In the genomic region with DNA sequence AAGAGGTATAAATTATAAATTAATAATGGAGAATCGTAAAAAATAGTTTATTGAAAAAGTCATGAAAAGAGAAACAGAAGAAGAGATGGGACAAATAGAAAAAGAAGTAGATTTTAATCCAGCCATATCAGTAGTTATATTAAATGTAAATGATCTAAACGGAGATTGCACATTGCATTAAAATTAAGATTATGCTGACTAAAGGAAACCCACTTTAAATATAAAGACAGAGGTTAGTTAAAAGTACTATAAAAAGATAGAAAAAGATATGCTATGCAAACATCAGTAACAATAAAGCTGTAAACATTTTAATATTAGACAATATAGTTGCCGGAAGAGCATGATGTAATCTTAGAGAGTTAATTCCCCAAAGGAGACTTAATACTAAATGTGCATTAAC, we compare ENCODE assay signal across 21 cellular contexts. TPM values are rescaled to one million over a fixed set of nuclear protein-coding genes. Genes with fewer than 3 reads are reported as not detected.
DNase-seq lines count a peak whose midpoint lies in the region; ATAC-seq, FAIRE-seq and TF ChIP-seq lines count a peak whose summit lies in the region.
"Had no signal": no experiment of that assay in that cellular context is flagged by ENCODE, and none has a peak within 500 bp of the region (broad histone marks: within the 10 kb centered on the region; RNA-seq: fewer than 3 reads in every experiment).

No MANE protein-coding gene starts in this region.

- DNase-seq in A549 (ENCODE audit: low read depth in 1 of 2, low spot score in 1 of 2) (no peak), IMR-90 (no peak), frontal cortex (ENCODE audit: low spot score in 2 of 2) (no peak), CD1c-positive myeloid dendritic cell (ENCODE audit: extremely low spot score) (no peak), Peyer's patch (no peak)
- DNase-seq: 8988T; BE2C; C1 segment of cervical spinal cord; Caco-2; Calu3; CD4-positive, alpha-beta T cell; CD8-positive, alpha-beta T cell; DMS79 treated with DMSO at 0.1 percent for 48 hours; GF-D8 had no signal

- no peak overlapping the region for H2AK9ac ChIP-seq in IMR-90 (replicated peaks; ENCODE audit: low read depth, low read length, poor library complexity)

- H4K5ac ChIP-seq in IMR-90 (ENCODE audit: low read depth, low read length) = no peak overlapping the region

- H4K8ac ChIP-seq in IMR-90 (ENCODE audit: low read depth in 2 of 2, low read length in 2 of 2) = no peak overlapping the region

- no peak for FAIRE-seq in A549 (lab: Jason Lieb, UNC)
- FAIRE-seq in frontal cortex (lab: Jason Lieb, UNC) = peak; percentile 30
- FAIRE-seq: A204.1, D721Med, G401.6, GM12891, GM19239 had no signal

- H4K91ac ChIP-seq in IMR-90 (ENCODE audit: insufficient read depth, low read depth, low read length) = no peak overlapping the region

- H3K79me1 ChIP-seq in IMR-90 (ENCODE audit: low read depth in 1 of 2, low read length in 2 of 2) = no peaks in the 10 kb centered on the region

- no peak for TF ChIP-seq POLR2A in A549 (IDR thresholded peaks at IDR 0.05; ENCODE audit: low read length)
- TF ChIP-seq POLR2A in IMR-90 (IDR thresholded peaks at IDR 0.05; ENCODE audit: low read depth, low read length) = no peak
- TF ChIP-seq POLR2A in Peyer's patch (IDR thresholded peaks at IDR 0.05) = no peak

- H3K9me3 ChIP-seq in A549 = no peaks in the 10 kb centered on the region
- H3K9me3 ChIP-seq in IMR-90 (ENCODE audit: control insufficient read depth, insufficient read depth, low read length) = no peaks in the 10 kb centered on the region
- no peaks in the 10 kb centered on the region for H3K9me3 ChIP-seq in Peyer's patch
- H3K9me3 ChIP-seq: Caco-2 had no signal

- no TSS peak for BruUV-seq in IMR-90 (replicated peaks; lab: Mats Ljungman, UMichigan)

- 27% methylated on average over 3 of the region's 3 CpGs for whole genome bisulfite sequencing in A549 (ENCODE audit: missing lambda C conversion rate)
- WGBS in IMR-90 (ENCODE audit: extremely low coverage in 2 of 2, insufficient read length in 1 of 2), 2 experiments = 100% methylated on average over 1 of the region's 3 CpGs; no CpG with 5 or more reads in 1 of the 2 experiments

- no peak overlapping the region for H3K9ac ChIP-seq in IMR-90 (ENCODE audit: low read depth, low read length)
- H3K9ac ChIP-seq: BLaER1 had no signal

- no peak overlapping the region for H3K4ac ChIP-seq in IMR-90 (ENCODE audit: low read depth, low read length)

- H3K27me3 ChIP-seq in IMR-90 (ENCODE audit: control insufficient read depth, insufficient read depth, low read length) (peaks cover 3% of the 10 kb centered on the region), Peyer's patch (no peaks in the 10 kb centered on the region)
- H3K27me3 ChIP-seq: BLaER1 had no signal

- H2AFZ ChIP-seq in IMR-90 (replicated peaks; ENCODE audit: low read length, poor library complexity) = no peak overlapping the region

- intact Hi-C loops in IMR-90 (cut with micrococcal nuclease) = no loop called here

- POLR2A ChIA-PET in A549 (lab: Yijun Ruan, JAX) = no interaction called here
- POLR2A ChIA-PET in IMR-90 (lab: Charles Lee; ENCODE audit: unreplicated experiment) = no interaction called here

- no peak overlapping the region for H3K4me3 ChIP-seq in A549
- H3K4me3 ChIP-seq in IMR-90 (ENCODE audit: insufficient read depth, low read depth, low read length) = no peak overlapping the region
- no peak overlapping the region for H3K4me3 ChIP-seq in Peyer's patch
- H3K4me3 ChIP-seq: BLaER1 had no signal

- no peaks in the 10 kb centered on the region for H3K4me1 ChIP-seq in A549
- H3K4me1 ChIP-seq in IMR-90 (ENCODE audit: control insufficient read depth, insufficient read depth, low read length) = no peaks in the 10 kb centered on the region
- H3K4me1 ChIP-seq in Peyer's patch = no peaks in the 10 kb centered on the region
- H3K4me1 ChIP-seq: BE2C, BLaER1, Caco-2 had no signal

- TF ChIP-seq CTCF in A549 (IDR thresholded peaks at IDR 0.05) (no peak), IMR-90 (conservative IDR thresholded peaks at IDR 0.05; ENCODE audit: low read depth, low read length) (no peak), Peyer's patch (IDR thresholded peaks at IDR 0.05) (no peak)

- no peak overlapping the region for H3K56ac ChIP-seq in IMR-90 (ENCODE audit: extremely low read depth, insufficient read depth, low read length)

- H3K4me2 ChIP-seq in A549 (no peak overlapping the region), IMR-90 (ENCODE audit: low read depth, low read length) (no peak overlapping the region)
- H3K4me2 ChIP-seq: BLaER1 had no signal

- TF ChIP-seq RAD21 in A549 (conservative IDR thresholded peaks at IDR 0.05 in 1 of 2, IDR thresholded peaks at IDR 0.05 in 1 of 2) (no peak), IMR-90 (IDR thresholded peaks at IDR 0.05; ENCODE audit: low read length) (no peak)

- ATAC-seq in A549 (no peak), IMR-90 (ENCODE audit: low read depth) (no peak), GM21619 (IDR thresholded peaks at IDR 0.05; ENCODE audit: unreplicated experiment) (no peak)
- ATAC-seq: CD8-positive, alpha-beta T cell had no signal

- TF ChIP-seq EP300 in A549 (IDR thresholded peaks at IDR 0.05) = no peak

- H3K9me1 ChIP-seq in IMR-90 (ENCODE audit: insufficient read depth, low read length) = no peaks in the 10 kb centered on the region

- H2BK20ac ChIP-seq in IMR-90 (ENCODE audit: low read depth, low read length) = no peak overlapping the region

- no peaks in the 10 kb centered on the region for H4K20me1 ChIP-seq in IMR-90 (ENCODE audit: insufficient read depth, low read length)
- H4K20me1 ChIP-seq: BLaER1 had no signal

- H3K27ac ChIP-seq in A549 = no peak overlapping the region
- H3K27ac ChIP-seq in IMR-90 (ENCODE audit: insufficient read depth, low read length) = no peak overlapping the region
- no peak overlapping the region for H3K27ac ChIP-seq in Peyer's patch
- H3K27ac ChIP-seq: BLaER1 had no signal

- dilution Hi-C loops in IMR-90 (cut with HindIII; ENCODE audit: low sequenced_read_pairs, unreplicated experiment) = no loop called here

- H2AK5ac ChIP-seq in IMR-90 (ENCODE audit: low read depth, low read length) = no peak overlapping the region

- CTCF ChIA-PET in A549 (lab: Yijun Ruan, JAX) (no interaction called here), IMR-90 (lab: Yijun Ruan, JAX) (no interaction called here)

- in situ Hi-C loops in IMR-90 (cut with MboI; ENCODE audit: low sequenced_read_pairs) = no loop called here

- no peak overlapping the region for H3K23ac ChIP-seq in IMR-90 (ENCODE audit: low read depth, low read length)

- H3K14ac ChIP-seq in IMR-90 (replicated peaks; ENCODE audit: low read depth, low read length) = no peak overlapping the region

- H2BK15ac ChIP-seq in IMR-90 (ENCODE audit: low read depth, low read length) = no peak overlapping the region

- H3K36me3 ChIP-seq in IMR-90 (ENCODE audit: control insufficient read depth, insufficient read depth, low read length) (no peaks in the 10 kb centered on the region), Peyer's patch (no peaks in the 10 kb centered on the region)
- H3K36me3 ChIP-seq: BE2C, BLaER1 had no signal

- H2BK5ac ChIP-seq in IMR-90 (ENCODE audit: low read depth, low read length, poor library complexity, severe bottlenecking) = no peak overlapping the region

- no peak overlapping the region for H3K18ac ChIP-seq in IMR-90 (ENCODE audit: low read depth, low read length)

- no peak overlapping the region for H2BK120ac ChIP-seq in IMR-90 (ENCODE audit: low read depth, low read length)

TF ChIP-seq in A549, 52 proteins besides CTCF, POLR2A, EP300 and RAD21:
- no peak for TF ChIP-seq FOSL2 (IDR thresholded peaks at IDR 0.05)
- no peak for TF ChIP-seq FOSL2 (CRISPR knock-in tag; IDR thresholded peaks at IDR 0.05)
- TF ChIP-seq RCOR1 (IDR thresholded peaks at IDR 0.05; ENCODE audit: low read depth, low read length) = no peak
- peak; percentile 36 for TF ChIP-seq MAFK (IDR thresholded peaks at IDR 0.05; ENCODE audit: partially characterized antibody)
- no peak for TF ChIP-seq ZC3H11A (IDR thresholded peaks at IDR 0.05)

TF ChIP-seq in IMR-90, 13 proteins besides CTCF, POLR2A, EP300 and RAD21:
- TF ChIP-seq SMC3 (IDR thresholded peaks at IDR 0.05; ENCODE audit: low read depth, low read length) (no peak), MAFK (IDR thresholded peaks at IDR 0.05; ENCODE audit: low read depth, low read length) (peak; percentile 46)
TF ChIP-seq in IMR-90: peak in this region for 1.

RNA-seq across cellular contexts. Expression of a gene that starts 5.4 kb away (rescaled TPM):
- polyA plus RNA-seq in A549 (2011; rRNA removed) (24.3 and 33.1 TPM in 2 replicates), A549 (2017; fragmentation: RNase III; extraction: RNeasy Plus Mini Kit Qiagen cat#74134 plus additional on column Dnase treatment) (16.5 to 17.4 TPM (median 17.0 TPM) in 3 replicates), IMR-90 (2012; rRNA removed) (16.5 and 17.4 TPM in 2 replicates)
- 10.0 and 10.7 TPM in 2 replicates for polyA plus RNA-seq in A549 (2012; cell fraction: cytosol; rRNA removed)
- polyA plus RNA-seq in A549 (2012; cell fraction: nucleus; rRNA removed) = 6.1 and 7.5 TPM in 2 replicates
- 10.9 and 13.0 TPM in 2 replicates for polyA minus RNA-seq in A549 (2011; rRNA and poly(A)+ RNA removed)
- total RNA-seq in IMR-90 (2012; rRNA removed) (9.3 and 15.0 TPM in 2 replicates), frontal cortex (24.5 TPM), Peyer's patch (10 to 100 TPM; 11.9 to 34.7 (median 17.7) TPM)
- 2.3 and 3.0 TPM in 2 replicates for polyA plus RNA-seq in IMR-90 (2012; cell fraction: cytosol; rRNA removed)
- polyA plus RNA-seq in IMR-90 (2012; cell fraction: nucleus; rRNA removed; ENCODE audit: low replicate concordance) = 3.8 and 40.0 TPM in 2 replicates
